In genomic region chr1:205458777-205459566, GRCh38 we compare ENCODE assay signal across 8 cellular contexts. TPM values are rescaled to one million over a fixed set of nuclear protein-coding genes. Genes with fewer than 3 reads are reported as not detected.
DNase-seq lines count a peak whose midpoint lies in the region; ATAC-seq, FAIRE-seq and TF ChIP-seq lines count a peak whose summit lies in the region.

No MANE protein-coding gene starts in this region.

- H3K27me3 Mint-ChIP-seq in nephron progenitor cell (ENCODE audit: low read depth, poor library complexity): peaks cover 31% of the 10 kb centered on the region

- H3K4me3 Mint-ChIP-seq in nephron progenitor cell: no peak overlapping the region

- peaks cover 20% of the 10 kb centered on the region for H3K4me1 Mint-ChIP-seq in nephron progenitor cell

- H3K9me3 Mint-ChIP-seq in nephron progenitor cell: no peaks in the 10 kb centered on the region

- no peak for ATAC-seq in GM18517 (IDR thresholded peaks at IDR 0.05; ENCODE audit: unreplicated experiment)
- no peak for ATAC-seq in GM21737 (IDR thresholded peaks at IDR 0.05; ENCODE audit: unreplicated experiment)

- FAIRE-seq in H54 (lab: Jason Lieb, UNC): no peak

- H3K4me3 ChIP-seq in choroid plexus epithelial cell (ENCODE audit: low read depth, low read length): no peak overlapping the region
- H3K4me3 ChIP-seq in dorsolateral prefrontal cortex: no peak overlapping the region
- H3K4me3 ChIP-seq in coronary artery: no peak overlapping the region

- DNase-seq in H54 (ENCODE audit: insufficient read length, low spot score) (peak; percentile 61), NCI-H82 treated with DMSO at 0.1 percent for 48 hours (lab: John Stamatoyannopoulos, UW; ENCODE audit: unreplicated experiment) (peak; percentile 53), choroid plexus epithelial cell (ENCODE audit: low read depth) (peak; percentile 78), nephron progenitor cell (peak; percentile 83), dorsolateral prefrontal cortex (no peak), coronary artery (ENCODE audit: low spot score) (no peak)

- no peak for TF ChIP-seq CTCF in choroid plexus epithelial cell (conservative IDR thresholded peaks at IDR 0.05; ENCODE audit: low read depth, low read length)
- TF ChIP-seq CTCF in nephron progenitor cell (IDR thresholded peaks at IDR 0.05): no peak
- no peak for TF ChIP-seq CTCF in dorsolateral prefrontal cortex (IDR thresholded peaks at IDR 0.05 in 54 of 56, conservative IDR thresholded peaks at IDR 0.05 in 2 of 56; ENCODE audit: low read depth in 1 of 56, partially characterized antibody in 56 of 56)
- no peak for TF ChIP-seq CTCF in coronary artery (IDR thresholded peaks at IDR 0.05)

- no peak overlapping the region for H3K27ac Mint-ChIP-seq in nephron progenitor cell

- H3K36me3 Mint-ChIP-seq in nephron progenitor cell (ENCODE audit: low read depth): no peaks in the 10 kb centered on the region

- H3K27ac ChIP-seq in dorsolateral prefrontal cortex (no peak overlapping the region), coronary artery (no peak overlapping the region)

- peaks cover 0 to 46% (median 30%) of the 10 kb centered on the region in 45 donors for H3K27me3 ChIP-seq in dorsolateral prefrontal cortex

- TF ChIP-seq POLR2A in H54 (IDR thresholded peaks at IDR 0.05; ENCODE audit: low read depth, low read length): no peak

- intact Hi-C loops in dorsolateral prefrontal cortex (cut with DNase I): no loop called here

RNA-seq across cellular contexts. Expression of gene BLACAT1, which starts 3.1 kb away (rescaled TPM):
- total RNA-seq in dorsolateral prefrontal cortex: 1 to 10 TPM in 107 of 120 experiments, under 1 TPM in 13; 0.46 to 4.5 (median 1.7) TPM

RNA-seq across cellular contexts. Expression of gene LEMD1, which starts 37.1 kb away (rescaled TPM):
- 1 to 10 TPM in 94 of 120 experiments, under 1 TPM in 5, not detected in 21; 0.71 to 6.6 (median 2.0) TPM for total RNA-seq in dorsolateral prefrontal cortex

RNA-seq across cellular contexts. Expression of gene CDK18, which starts 45.5 kb away (rescaled TPM):
- total RNA-seq in dorsolateral prefrontal cortex: 100 to 1,000 TPM in 101 of 120 experiments, 10 to 100 TPM in 19; 55.9 to 606 (median 176) TPM

Comparison
In these comparisons a context has a peak if more than half of its experiments do, and no peak if none do; other contexts are left out.
1. DNase-seq: peak in H54 (single experiment), NCI-H82 treated with DMSO at 0.1 percent for 48 hours (single experiment), choroid plexus epithelial cell (single experiment) and nephron progenitor cell (single experiment); none in dorsolateral prefrontal cortex (0 of 10) and coronary artery (single experiment).